In genomic region chr11:72446929-72447753, GRCh38 we compare ENCODE assay signal across 8 cellular contexts. TPM values are rescaled to one million over a fixed set of nuclear protein-coding genes. Genes with fewer than 3 reads are reported as not detected.
DNase-seq lines count a peak whose midpoint lies in the region; TF ChIP-seq lines count a peak whose summit lies in the region.

No MANE protein-coding gene starts in this region.

- peak; percentile 75 for TF ChIP-seq CTCF in fibroblast of the aortic adventitia (IDR thresholded peaks at IDR 0.05; ENCODE audit: insufficient read depth, low read length)

- peak; percentile 10 for DNase-seq in stimulated activated CD4-positive, alpha-beta T cell treated with anti-CD3 and anti-CD28 coated beads, Interleukin-4, amount 100 ng/mL, for 24 hours
- no peak for DNase-seq in stimulated activated CD4-positive, alpha-beta T cell treated with anti-CD3 and anti-CD28 coated beads, Interleukin-12 subunit alpha, Interleukin-12 subunit beta, amount 100 ng/mL, for 4 hours
- peak; percentile 26 for DNase-seq in NCI-H146 (lab: John Stamatoyannopoulos, UW)
- DNase-seq in SW480 (ENCODE audit: low spot score), result peak; percentile 82
- peak; percentile 80 for DNase-seq in fibroblast of the aortic adventitia (ENCODE audit: low read depth)
- DNase-seq in pons (ENCODE audit: low spot score), result peak; percentile 64
- DNase-seq in HK-2 (ENCODE audit: unreplicated experiment), result no peak
- DNase-seq in activated naive CD4-positive, alpha-beta T cell treated with anti-CD3 and anti-CD28 coated beads, Interleukin-2, amount 50 U/mL, for 16 hours, result no peak

- H3K4me3 ChIP-seq in fibroblast of the aortic adventitia (ENCODE audit: low read depth, low read length), result no peak overlapping the region

RNA-seq across cellular contexts. Expression of gene CLPB, which starts 12.8 kb away (rescaled TPM):
- total RNA-seq in fibroblast of the aortic adventitia (ENCODE audit: low replicate concordance), result 19.5 and 24.0 TPM in 2 replicates

Comparison
In these comparisons a context has a peak if more than half of its experiments do, and no peak if none do; other contexts are left out.
1. DNase-seq: peak in stimulated activated CD4-positive, alpha-beta T cell treated with anti-CD3 and anti-CD28 coated beads, Interleukin-4, amount 100 ng/mL, for 24 hours (single experiment), NCI-H146 (single experiment), SW480 (single experiment), fibroblast of the aortic adventitia (single experiment) and pons (single experiment); none in stimulated activated CD4-positive, alpha-beta T cell treated with anti-CD3 and anti-CD28 coated beads, Interleukin-12 subunit alpha, Interleukin-12 subunit beta, amount 100 ng/mL, for 4 hours (single experiment), HK-2 (single experiment) and activated naive CD4-positive, alpha-beta T cell treated with anti-CD3 and anti-CD28 coated beads, Interleukin-2, amount 50 U/mL, for 16 hours (single experiment).